ENCODE assay signal across 23 cellular contexts in the genomic region with DNA sequence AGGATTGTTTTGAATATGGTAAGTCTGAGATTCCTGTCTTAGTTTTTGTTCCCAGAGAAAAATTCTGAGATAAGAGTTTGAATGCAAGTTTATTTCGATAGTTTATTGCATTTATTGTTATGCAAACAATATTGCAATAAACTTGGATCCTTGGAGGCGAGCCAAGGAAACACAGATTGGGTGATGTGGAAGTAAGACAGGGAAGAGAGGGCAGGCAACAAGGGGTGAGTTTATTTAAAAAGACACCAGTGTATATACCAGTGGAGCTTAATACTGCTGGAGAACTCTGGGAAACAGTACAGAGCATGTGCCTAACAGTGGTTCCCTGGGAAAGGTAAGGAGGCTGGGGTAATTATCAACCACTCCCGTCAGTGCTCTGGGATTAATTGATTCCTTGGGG.
"Had no signal": no experiment of that assay in that cellular context is flagged by ENCODE, and none has a peak within 500 bp of the region (broad histone marks: within the 10 kb centered on the region; RNA-seq: fewer than 3 reads in every experiment).

No MANE protein-coding gene starts in this region.

- H3K27me3 ChIP-seq: adrenal gland, MG63, SJSA1 had no signal

- ATAC-seq: activated CD8-positive, alpha-beta T cell treated with anti-CD3 and anti-CD28 coated beads, Interleukin-2, amount 10 ng/mL, durations not matched to agents 7 days and 5 days; WTC11 had no signal

- H3K4me3 ChIP-seq: adrenal gland, MG63, SJSA1 had no signal

- H3K4me3 Mint-ChIP-seq: activated CD8-positive, alpha-beta T cell treated with anti-CD3 and anti-CD28 coated beads, Interleukin-2, amount 10 ng/mL, durations not matched to agents 7 days and 5 days; activated naive CD8-positive, alpha-beta T cell treated with anti-CD3 and anti-CD28 coated beads, Interleukin-2, amount 10 ng/mL, durations not matched to agents 7 days and 5 days; T-helper 1 cell treated with Interleukin-12 subunit alpha and Interleukin-12 subunit beta and Interleukin-4 antibody, amounts not matched to agents 30 μg/mL and 1 μg/mL, for 36 hours; WTC11 had no signal

- DNase-seq: activated CD4-positive, alpha-beta T cell treated with anti-CD3 and anti-CD28 coated beads for 48 hours; activated CD4-positive, alpha-beta T cell treated with anti-CD3 and anti-CD28 coated beads, Interleukin-2, amount 50 U/mL, for 4 hours; activated CD4-positive, CD25-positive, alpha-beta regulatory T cell treated with anti-CD3 and anti-CD28 coated beads, Interleukin-2, amount 50 U/mL, for 72 hours; activated CD8-positive, alpha-beta memory T cell treated with anti-CD3 and anti-CD28 coated beads, Interleukin-2, amount 50 U/mL, for 48 hours; activated CD8-positive, alpha-beta T cell treated with anti-CD3 and anti-CD28 coated beads, Interleukin-2, amount 10 ng/mL, durations not matched to agents 7 days and 5 days; activated naive CD4-positive, alpha-beta T cell treated with anti-CD3 and anti-CD28 coated beads, Interleukin-2, amount 50 U/mL, for 16 hours; activated naive CD8-positive, alpha-beta T cell treated with anti-CD3 and anti-CD28 coated beads, Interleukin-2, amount 10 ng/mL, durations not matched to agents 7 days and 5 days; activated T-cell treated with anti-CD3 and anti-CD28 coated beads, Interleukin-2, amount 50 U/mL, for 1 hour; adrenal gland; anterior cingulate cortex; KG1; MG63; MV-4-11; NCI-H1092 treated with DMSO at 0.1 percent for 48 hours; NCI-H1417 treated with DMSO at 0.1 percent for 48 hours; NCI-H187; NCI-H2081; NCI-H510A treated with DMSO at 0.1 percent for 48 hours; NCI-H69; SHP77 had no signal

- H3K27ac ChIP-seq: adrenal gland, SJSA1 had no signal

- H3K36me3 ChIP-seq: adrenal gland, MG63, SJSA1 had no signal

- H3K4me1 ChIP-seq: adrenal gland, SJSA1 had no signal

- H3K27ac Mint-ChIP-seq: activated CD8-positive, alpha-beta T cell treated with anti-CD3 and anti-CD28 coated beads, Interleukin-2, amount 10 ng/mL, durations not matched to agents 7 days and 5 days; activated naive CD8-positive, alpha-beta T cell treated with anti-CD3 and anti-CD28 coated beads, Interleukin-2, amount 10 ng/mL, durations not matched to agents 7 days and 5 days; T-helper 1 cell treated with Interleukin-12 subunit alpha and Interleukin-12 subunit beta and Interleukin-4 antibody, amounts not matched to agents 30 μg/mL and 1 μg/mL, for 36 hours; WTC11 had no signal

- H3K36me3 Mint-ChIP-seq: activated naive CD8-positive, alpha-beta T cell treated with anti-CD3 and anti-CD28 coated beads, Interleukin-2, amount 10 ng/mL, durations not matched to agents 7 days and 5 days; WTC11 had no signal

- H3K9me3 Mint-ChIP-seq: activated naive CD8-positive, alpha-beta T cell treated with anti-CD3 and anti-CD28 coated beads, Interleukin-2, amount 10 ng/mL, durations not matched to agents 7 days and 5 days; T-helper 1 cell treated with Interleukin-12 subunit alpha and Interleukin-12 subunit beta and Interleukin-4 antibody, amounts not matched to agents 30 μg/mL and 1 μg/mL, for 36 hours; WTC11 had no signal

- H3K9me3 ChIP-seq: adrenal gland, MG63, SJSA1 had no signal
